In genomic region chr4:89316931-89317366, GRCh38 we compare ENCODE assay signal across 9 cellular contexts. TPM values are rescaled to one million over a fixed set of nuclear protein-coding genes. Genes with fewer than 3 reads are reported as not detected.
DNase-seq lines count a peak whose midpoint lies in the region; ATAC-seq and TF ChIP-seq lines count a peak whose summit lies in the region.
"Had no signal": no experiment of that assay in that cellular context is flagged by ENCODE, and none has a peak within 500 bp of the region (broad histone marks: within the 10 kb centered on the region; RNA-seq: fewer than 3 reads in every experiment).

No MANE protein-coding gene starts in this region.

- no peaks in the 10 kb centered on the region for H3K9me3 ChIP-seq in esophagus muscularis mucosa

- CTCF ChIA-PET in AG04449 (lab: Yijun Ruan, JAX) = no interaction called here

- no peak for TF ChIP-seq EP300 in esophagus muscularis mucosa (IDR thresholded peaks at IDR 0.05)

- ATAC-seq in GM19463 (IDR thresholded peaks at IDR 0.05; ENCODE audit: unreplicated experiment) = peak; percentile 54

- TF ChIP-seq CTCF in AG04449 (IDR thresholded peaks at IDR 0.05; ENCODE audit: insufficient read depth, low read length, missing control alignments) = no peak
- no peak for TF ChIP-seq CTCF in fibroblast of pulmonary artery (IDR thresholded peaks at IDR 0.05; ENCODE audit: low read length, missing control alignments)
- TF ChIP-seq CTCF in esophagus muscularis mucosa (IDR thresholded peaks at IDR 0.05) = no peak

- DNase-seq in AG04449 (ENCODE audit: low read depth, low spot score) = peak; percentile 3
- DNase-seq in RPMI8226 = peak; percentile 85
- peak; percentile 75 for DNase-seq in fibroblast of pulmonary artery (ENCODE audit: low read depth)
- DNase-seq in NCI-H2107 treated with DMSO at 0.1 percent for 48 hours (lab: John Stamatoyannopoulos, UW; ENCODE audit: unreplicated experiment) = no peak
- no peak for DNase-seq in esophagus muscularis mucosa (ENCODE audit: extremely low spot score)
- no peak for DNase-seq in DMS79 treated with DMSO at 0.1 percent for 48 hours (lab: John Stamatoyannopoulos, UW)
- DNase-seq in NCI-H1930 (lab: John Stamatoyannopoulos, UW) = no peak
- DNase-seq: NCI-H2029 had no signal

- POLR2A ChIA-PET in AG04449 (lab: Yijun Ruan, JAX) = no interaction called here

- no peak overlapping the region for H3K27ac ChIP-seq in esophagus muscularis mucosa (replicated peaks in 1 of 4)

- no peak overlapping the region for H3K4me3 ChIP-seq in AG04449 (ENCODE audit: low read depth, low read length)
- no peak overlapping the region for H3K4me3 ChIP-seq in fibroblast of pulmonary artery (replicated peaks; ENCODE audit: low read depth, low read length)
- no peak overlapping the region for H3K4me3 ChIP-seq in esophagus muscularis mucosa

- 27% methylated on average over 3 of the region's 3 CpGs for WGBS in esophagus muscularis mucosa

- H3K36me3 ChIP-seq in esophagus muscularis mucosa = no peaks in the 10 kb centered on the region

- no peaks in the 10 kb centered on the region for H3K27me3 ChIP-seq in esophagus muscularis mucosa

- peaks cover 0 to 29% (median 19%) of the 10 kb centered on the region in 4 donors for H3K4me1 ChIP-seq in esophagus muscularis mucosa

- TF ChIP-seq POLR2A in esophagus muscularis mucosa (IDR thresholded peaks at IDR 0.05; ENCODE audit: low read depth) = no peak

- intact Hi-C loops in esophagus muscularis mucosa (cut with DNase I) = no loop called here

RNA-seq across cellular contexts. Expression of gene GPRIN3, which starts 9.3 kb away (rescaled TPM):
- 1 to 10 TPM; 2.5 to 3.6 (median 2.8) TPM for total RNA-seq in esophagus muscularis mucosa

Comparison
In these comparisons a context has a peak if more than half of its experiments do, and no peak if none do; other contexts are left out.
1. DNase-seq: peak in AG04449 (single experiment), RPMI8226 (single experiment) and fibroblast of pulmonary artery (single experiment); none in NCI-H2107 treated with DMSO at 0.1 percent for 48 hours (single experiment), esophagus muscularis mucosa (single experiment), DMS79 treated with DMSO at 0.1 percent for 48 hours (single experiment) and NCI-H1930 (0 of 2).